In genomic region chr4:139728840-139729239, GRCh38 we compare ENCODE assay signal across 25 cellular contexts.
A peak's percentile ranks its signal among the peaks of the same experiment; 100 is the strongest.
DNase-seq lines count a peak whose midpoint lies in the region; ATAC-seq, FAIRE-seq and TF ChIP-seq lines count a peak whose summit lies in the region.
"Had no signal": no experiment of that assay in that cellular context is flagged by ENCODE, and none has a peak within 500 bp of the region (broad histone marks: within the 10 kb centered on the region; RNA-seq: fewer than 3 reads in every experiment).

No MANE protein-coding gene starts in this region.

- peaks cover 14% of the 10 kb centered on the region for H3K36me3 Mint-ChIP-seq in Caco-2 (ENCODE audit: insufficient read depth, unreplicated experiment)

- H3K27me3 ChIP-seq in Caco-2 (replicated peaks; ENCODE audit: control insufficient read depth, insufficient read depth, low read length) (no peaks in the 10 kb centered on the region), HepG2 (ENCODE audit: control insufficient read depth in 1 of 2, insufficient read depth in 2 of 2, low read length in 2 of 2) (no peaks in the 10 kb centered on the region)
- H3K27me3 ChIP-seq: brain microvascular endothelial cell, upper lobe of right lung had no signal

- TF ChIP-seq CTCF in Caco-2 (IDR thresholded peaks at IDR 0.05; ENCODE audit: insufficient read depth in 1 of 2, low read depth in 1 of 2, low read length in 1 of 2, severe bottlenecking in 1 of 2, unreplicated experiment in 1 of 2) (no peak), HepG2 (CRISPR knock-in tag; IDR thresholded peaks at IDR 0.05) (no peak)

- POLR2A ChIA-PET in Caco-2 (lab: Charles Lee), result no interaction called here
- POLR2A ChIA-PET in HepG2 (lab: Yijun Ruan, JAX), result interaction anchor here (1.2 kb wide), 1 partner anchor 12 kb away, joined by 3 read pairs; no protein-coding TSS in a partner anchor

- no peak overlapping the region for H2AFZ ChIP-seq in HepG2 (ENCODE audit: low read length)

- 34% methylated on average over 3 of the region's 3 CpGs for WGBS in HepG2 (ENCODE audit: low lambda C conversion rate)

- CTCF ChIA-PET in Caco-2 (lab: Charles Lee) (interaction anchor here (0.6 to 1.0 kb wide), 4 partner anchors 32 to 880 kb away, joined by 3 to 4 read pairs (median 3); no protein-coding TSS in a partner anchor), HepG2 (lab: Yijun Ruan, JAX; ENCODE audit: low intra/inter-chr PET ratio, low total read pairs) (no interaction called here)

- peak overlapping the region; percentile 72 for H3K27ac Mint-ChIP-seq in Caco-2 (ENCODE audit: unreplicated experiment)
- H3K27ac Mint-ChIP-seq: activated CD8-positive, alpha-beta T cell treated with anti-CD3 and anti-CD28 coated beads for 36 hours; activated naive CD8-positive, alpha-beta T cell; naive thymus-derived CD8-positive, alpha-beta T cell had no signal

- no peaks in the 10 kb centered on the region for H3K79me2 ChIP-seq in HepG2 (ENCODE audit: insufficient read depth, low read length)

- intact Hi-C loops in Caco-2 (cut with micrococcal nuclease; ENCODE audit: unreplicated experiment), result no loop called here
- intact Hi-C loops in HepG2 (cut with micrococcal nuclease; ENCODE audit: unreplicated experiment), result no loop called here

- H3K9me3 ChIP-seq in Caco-2 (no peaks in the 10 kb centered on the region), HepG2 (ENCODE audit: low read length) (no peaks in the 10 kb centered on the region)
- H3K9me3 ChIP-seq: upper lobe of right lung had no signal

- no peak overlapping the region for H3K9ac ChIP-seq in HepG2 (ENCODE audit: insufficient read depth, low read depth, low read length)

- in situ Hi-C loops in HepG2 (cut with HindIII; ENCODE audit: extremely low pct_ligation_motif_present, low pct_unique_long_range_greater_than_20kb), result no loop called here

- H3K4me1 ChIP-seq in Caco-2 (peaks cover 16% of the 10 kb centered on the region), HepG2 (ENCODE audit: insufficient read depth, low read length) (peaks cover 29% of the 10 kb centered on the region)

- H3K4me3 ChIP-seq in Caco-2 (ENCODE audit: low read depth, low read length) (no peak overlapping the region), HepG2 (replicated peaks in 1 of 3; ENCODE audit: insufficient read depth in 1 of 3, low read depth in 2 of 3, low read length in 3 of 3) (no peak overlapping the region)
- H3K4me3 ChIP-seq: upper lobe of right lung had no signal

- TF ChIP-seq RAD21 in HepG2 (CRISPR knock-in tag; IDR thresholded peaks at IDR 0.05), result no peak

- no peak for FAIRE-seq in HepG2 (lab: Jason Lieb, UNC)
- FAIRE-seq: GM18507 had no signal

- no peak overlapping the region for H3K4me3 Mint-ChIP-seq in Caco-2 (ENCODE audit: unreplicated experiment)
- H3K4me3 Mint-ChIP-seq: activated CD8-positive, alpha-beta T cell treated with anti-CD3 and anti-CD28 coated beads for 36 hours; activated naive CD8-positive, alpha-beta T cell; naive thymus-derived CD8-positive, alpha-beta T cell had no signal

- DNase-seq in Caco-2 (peak in 1 of 2 experiments; percentile 67), NCI-H146 (lab: John Stamatoyannopoulos, UW) (peak; percentile 95), NCI-H69 (lab: John Stamatoyannopoulos, UW) (peak; percentile 94), HepG2 (ENCODE audit: low spot score) (peak; percentile 38), DMS114 treated with DMSO at 0.1 percent for 48 hours (lab: John Stamatoyannopoulos, UW; ENCODE audit: unreplicated experiment) (no peak), hippocampal formation (lab: John Stamatoyannopoulos, UW) (no peak)
- DNase-seq: ACHN; activated CD8-positive, alpha-beta T cell treated with anti-CD3 and anti-CD28 coated beads for 36 hours; activated T-cell treated with anti-CD3 and anti-CD28 coated beads, Interleukin-2, amount 50 U/mL, for 48 hours; brain microvascular endothelial cell; dermis blood vessel endothelial cell; erythroblast; Karpas-422; mammary epithelial cell; naive thymus-derived CD8-positive, alpha-beta T cell; OCI-M1; SIG-M5; stimulated activated CD4-positive, alpha-beta T cell treated with anti-CD3 and anti-CD28 coated beads, Interleukin-15, amount 100 ng/mL, for 24 hours; stimulated activated naive CD4-positive, alpha-beta T cell treated with Interleukin-2 at 50 U/mL for 16 hours; upper lobe of right lung had no signal

- H4K20me1 ChIP-seq in HepG2 (ENCODE audit: insufficient read depth, low read length), result peaks cover 4% of the 10 kb centered on the region; the same call in 1 of the 2 replicates

- TF ChIP-seq EP300 in HepG2 (IDR thresholded peaks at IDR 0.05; ENCODE audit: low read depth in 2 of 2, low read length in 2 of 2), result no peak
- no peak for TF ChIP-seq EP300 in HepG2 (CRISPR knock-in tag; IDR thresholded peaks at IDR 0.05; ENCODE audit: borderline replicate concordance)

- no peaks in the 10 kb centered on the region for H3K27me3 Mint-ChIP-seq in Caco-2 (ENCODE audit: insufficient read depth, unreplicated experiment)

- H3K36me3 ChIP-seq in Caco-2 (ENCODE audit: control insufficient read depth, insufficient read depth, low read length) (no peaks in the 10 kb centered on the region), HepG2 (replicated peaks in 1 of 2; ENCODE audit: control insufficient read depth in 1 of 2, insufficient read depth in 2 of 2, low read length in 2 of 2) (peaks cover 7 to 26% of the 10 kb centered on the region in 2 experiments)
- H3K36me3 ChIP-seq: brain microvascular endothelial cell had no signal

- no peak overlapping the region for H3K4me2 ChIP-seq in HepG2 (ENCODE audit: low read depth, low read length)

- TF ChIP-seq POLR2A in HepG2 (IDR thresholded peaks at IDR 0.05; ENCODE audit: insufficient read depth in 1 of 2, low read depth in 2 of 2, low read length in 2 of 2), result no peak

- no TSS peak for BruUV-seq in Caco-2 (replicated peaks; lab: Mats Ljungman, UMichigan)
- no TSS peak for BruUV-seq in HepG2 (replicated peaks; lab: Mats Ljungman, UMichigan)

- H3K9me3 Mint-ChIP-seq in Caco-2 (ENCODE audit: unreplicated experiment), result no peaks in the 10 kb centered on the region
- H3K9me3 Mint-ChIP-seq: activated CD8-positive, alpha-beta T cell treated with anti-CD3 and anti-CD28 coated beads for 36 hours; naive thymus-derived CD8-positive, alpha-beta T cell had no signal

- H3K27ac ChIP-seq in HepG2 (ENCODE audit: extremely low read length, insufficient read depth, low read length), result peak overlapping the region; percentile 31
- H3K27ac ChIP-seq: brain microvascular endothelial cell, upper lobe of right lung had no signal

- H3K4me1 Mint-ChIP-seq in Caco-2 (ENCODE audit: low read depth, unreplicated experiment), result peaks cover 28% of the 10 kb centered on the region

- ATAC-seq in HepG2 (peak; percentile 59), GM21786 (IDR thresholded peaks at IDR 0.05; ENCODE audit: unreplicated experiment) (no peak), GM19452 (IDR thresholded peaks at IDR 0.05; ENCODE audit: unreplicated experiment) (no peak)
- ATAC-seq: activated CD8-positive, alpha-beta T cell treated with anti-CD3 and anti-CD28 coated beads for 36 hours; HCT116; naive thymus-derived CD8-positive, alpha-beta T cell; upper lobe of right lung had no signal

TF ChIP-seq in HepG2, 621 proteins besides CTCF, POLR2A, EP300 and RAD21 (continues in another document):
- TF ChIP-seq SOX13 (IDR thresholded peaks at IDR 0.05) (peak; percentile 70), SOX13 (CRISPR knock-in tag; conservative IDR thresholded peaks at IDR 0.05 in 1 of 2, IDR thresholded peaks at IDR 0.05 in 1 of 2) (peak in 1 of 2 experiments; percentile 84; a peak in 2 of 4 replicates), SNAPC2 (CRISPR knock-in tag; IDR thresholded peaks at IDR 0.05) (no peak), SOX6 (IDR thresholded peaks at IDR 0.05) (no peak), SOX6 (CRISPR knock-in tag; IDR thresholded peaks at IDR 0.05) (peak; percentile 88), BCL6 (CRISPR knock-in tag; IDR thresholded peaks at IDR 0.05) (peak; percentile 46), TBX2 (CRISPR knock-in tag; IDR thresholded peaks at IDR 0.05; ENCODE audit: borderline replicate concordance) (peak; percentile 72), RXRB (CRISPR knock-in tag; IDR thresholded peaks at IDR 0.05; ENCODE audit: borderline replicate concordance) (peak; percentile 34; the same call in 1 of the 2 replicates), NR3C1 (CRISPR knock-in tag; IDR thresholded peaks at IDR 0.05) (no peak), ZFY (CRISPR knock-in tag; IDR thresholded peaks at IDR 0.05) (no peak), PPARG (CRISPR knock-in tag; conservative IDR thresholded peaks at IDR 0.05) (peak; percentile 63; the same call in 1 of the 2 replicates), MTA1 (CRISPR knock-in tag; IDR thresholded peaks at IDR 0.05; ENCODE audit: borderline replicate concordance) (no peak), SOX5 (CRISPR knock-in tag; IDR thresholded peaks at IDR 0.05; ENCODE audit: borderline replicate concordance) (peak; percentile 70; the same call in 1 of the 2 replicates), TAF1 (CRISPR knock-in tag; IDR thresholded peaks at IDR 0.05) (no peak), ZNF747 (CRISPR knock-in tag; IDR thresholded peaks at IDR 0.05; ENCODE audit: borderline replicate concordance) (no peak), TRIM24 (CRISPR knock-in tag; IDR thresholded peaks at IDR 0.05) (no peak), ZNF329 (CRISPR knock-in tag; IDR thresholded peaks at IDR 0.05; ENCODE audit: low read depth) (no peak), KMT2A (CRISPR knock-in tag; IDR thresholded peaks at IDR 0.05) (no peak)
- TF ChIP-seq, protein P1, sequence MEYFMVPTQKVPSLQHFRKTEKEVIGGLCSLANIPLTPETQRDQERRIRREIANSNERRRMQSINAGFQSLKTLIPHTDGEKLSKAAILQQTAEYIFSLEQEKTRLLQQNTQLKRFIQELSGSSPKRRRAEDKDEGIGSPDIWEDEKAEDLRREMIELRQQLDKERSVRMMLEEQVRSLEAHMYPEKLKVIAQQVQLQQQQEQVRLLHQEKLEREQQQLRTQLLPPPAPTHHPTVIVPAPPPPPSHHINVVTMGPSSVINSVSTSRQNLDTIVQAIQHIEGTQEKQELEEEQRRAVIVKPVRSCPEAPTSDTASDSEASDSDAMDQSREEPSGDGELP (IDR thresholded peaks at IDR 0.05; ENCODE audit: borderline replicate concordance, low read depth), result peak; percentile 90

Comparison
In these comparisons a context has a peak if more than half of its experiments do, and no peak if none do; other contexts are left out.
1. DNase-seq: peak in NCI-H146 (single experiment), NCI-H69 (single experiment) and HepG2 (single experiment); none in DMS114 treated with DMSO at 0.1 percent for 48 hours (single experiment) and hippocampal formation (0 of 2).